Comparison of ENCODE assay signal across 8 cellular contexts in genomic region chr17:40320771-40321501, GRCh38. TPM values are rescaled to one million over a fixed set of nuclear protein-coding genes. Genes with fewer than 3 reads are reported as not detected.
DNase-seq lines count a peak whose midpoint lies in the region; ATAC-seq and TF ChIP-seq lines count a peak whose summit lies in the region.

No MANE protein-coding gene starts in this region.

- H3K27ac Mint-ChIP-seq in activated naive CD4-positive, alpha-beta T cell treated with anti-CD3 and anti-CD28 coated beads, Interleukin-2, amount 50 U/mL, for 72 hours = peak overlapping the region; percentile 87 to 99

- ATAC-seq in activated naive CD4-positive, alpha-beta T cell treated with anti-CD3 and anti-CD28 coated beads, Interleukin-2, amount 50 U/mL, for 72 hours = no peak
- no peak for ATAC-seq in left lung

- H3K9me3 ChIP-seq in left lung = no peaks in the 10 kb centered on the region

- peaks cover 0 to 9% of the 10 kb centered on the region in 2 donors for H3K36me3 Mint-ChIP-seq in activated naive CD4-positive, alpha-beta T cell treated with anti-CD3 and anti-CD28 coated beads, Interleukin-2, amount 50 U/mL, for 72 hours

- H3K4me1 ChIP-seq in left lung = peaks cover 74 to 94% of the 10 kb centered on the region in 2 donors

- H3K36me3 ChIP-seq in left lung = no peaks in the 10 kb centered on the region

- H3K27ac ChIP-seq in left lung = peak overlapping the region; percentile 90 to 100
- peak overlapping the region; percentile 2 for H3K27ac ChIP-seq in temporal lobe (ENCODE audit: low read depth, low read length)

- intact Hi-C loops in left lung (cut with DNase I) = no loop called here

- DNase-seq in activated T-cell treated with anti-CD3 and anti-CD28 coated beads for 1 hour (ENCODE audit: low read depth) (peak; percentile 56), left lung (peak; percentile 77 to 83), GF-D8 (lab: John Stamatoyannopoulos, UW) (no peak), SKM-1 treated with dmso at 0.1 percent for 144 hours (lab: John Stamatoyannopoulos, UW; ENCODE audit: unreplicated experiment) (no peak), NOMO-1 (lab: John Stamatoyannopoulos, UW; ENCODE audit: unreplicated experiment in 2 of 2) (no peak)
- DNase-seq in activated T-cell treated with anti-CD3 and anti-CD28 coated beads, Interleukin-2, amount 50 U/mL, for 48 hours = no peak
- DNase-seq in activated naive CD4-positive, alpha-beta T cell treated with anti-CD3 and anti-CD28 coated beads, Interleukin-2, amount 50 U/mL, for 72 hours (ENCODE audit: low spot score in 2 of 2) = no peak

- H3K4me3 ChIP-seq in left lung = peak overlapping the region; percentile 16 to 100

- H3K27me3 ChIP-seq in left lung = no peaks in the 10 kb centered on the region

- TF ChIP-seq CTCF in left lung (IDR thresholded peaks at IDR 0.05) = no peak

- H3K9me3 Mint-ChIP-seq in activated naive CD4-positive, alpha-beta T cell treated with anti-CD3 and anti-CD28 coated beads, Interleukin-2, amount 50 U/mL, for 72 hours = no peaks in the 10 kb centered on the region

RNA-seq across cellular contexts. Expression of gene RARA, which starts 12.0 kb away (rescaled TPM):
- 10 to 100 TPM; 21.0 to 23.0 TPM for total RNA-seq in activated naive CD4-positive, alpha-beta T cell treated with anti-CD3 and anti-CD28 coated beads, Interleukin-2, amount 50 U/mL, for 72 hours
- total RNA-seq in left lung (10 to 100 TPM; 54.7 to 62.6 TPM), temporal lobe (4.9 TPM)

RNA-seq across cellular contexts. Expression of gene CDC6, which starts 33.3 kb away (rescaled TPM):
- 10 to 100 TPM; 81.8 to 86.7 TPM for total RNA-seq in activated naive CD4-positive, alpha-beta T cell treated with anti-CD3 and anti-CD28 coated beads, Interleukin-2, amount 50 U/mL, for 72 hours
- total RNA-seq in left lung (10 to 100 TPM; 12.8 to 24.1 TPM), temporal lobe (2.0 TPM)

RNA-seq across cellular contexts. Expression of gene GJD3, which starts 43.6 kb away (rescaled TPM):
- not detected for total RNA-seq in activated naive CD4-positive, alpha-beta T cell treated with anti-CD3 and anti-CD28 coated beads, Interleukin-2, amount 50 U/mL, for 72 hours
- total RNA-seq in left lung (1 to 10 TPM; 3.0 to 3.6 TPM), temporal lobe (not detected)

Comparison
In these comparisons a context has a peak if more than half of its experiments do, and no peak if none do; other contexts are left out.
1. DNase-seq: peak in activated T-cell treated with anti-CD3 and anti-CD28 coated beads for 1 hour (single experiment) and left lung (2 of 2); none in activated T-cell treated with anti-CD3 and anti-CD28 coated beads, Interleukin-2, amount 50 U/mL, for 48 hours (0 of 2), activated naive CD4-positive, alpha-beta T cell treated with anti-CD3 and anti-CD28 coated beads, Interleukin-2, amount 50 U/mL, for 72 hours (0 of 2), GF-D8 (single experiment), SKM-1 treated with dmso at 0.1 percent for 144 hours (single experiment) and NOMO-1 (0 of 2).